In genomic region chr20:19335916-19336315, GRCh38 we compare ENCODE assay signal across 26 cellular contexts.
DNase-seq lines count a peak whose midpoint lies in the region; ATAC-seq, FAIRE-seq and TF ChIP-seq lines count a peak whose summit lies in the region.
"Had no signal": no experiment of that assay in that cellular context is flagged by ENCODE, and none has a peak within 500 bp of the region (broad histone marks: within the 10 kb centered on the region; RNA-seq: fewer than 3 reads in every experiment).

No MANE protein-coding gene starts in this region.

- H3K4me1 Mint-ChIP-seq in activated naive CD8-positive, alpha-beta T cell treated with anti-CD3 and anti-CD28 coated beads for 36 hours = no peaks in the 10 kb centered on the region
- no peaks in the 10 kb centered on the region for H3K4me1 Mint-ChIP-seq in activated T-helper 1 cell treated with anti-CD3 and anti-CD28 coated beads, Interleukin-12 subunit alpha, Interleukin-12 subunit beta, Interleukin-2, Interleukin-4 antibody, amounts not matched to agents 30 ng/mL and 10 ng/mL and 1 ng/mL, durations not matched to agents 14 hours and 24 hours and 36 hours (ENCODE audit: low read depth)
- H3K4me1 Mint-ChIP-seq: CD8-positive, alpha-beta memory T cell had no signal

- no peaks in the 10 kb centered on the region for H3K36me3 Mint-ChIP-seq in activated naive CD8-positive, alpha-beta T cell treated with anti-CD3 and anti-CD28 coated beads for 36 hours
- H3K36me3 Mint-ChIP-seq in activated T-helper 1 cell treated with anti-CD3 and anti-CD28 coated beads, Interleukin-12 subunit alpha, Interleukin-12 subunit beta, Interleukin-2, Interleukin-4 antibody, amounts not matched to agents 30 ng/mL and 10 ng/mL and 1 ng/mL, durations not matched to agents 14 hours and 24 hours and 36 hours (ENCODE audit: low read depth) = no peaks in the 10 kb centered on the region
- H3K36me3 Mint-ChIP-seq: CD14-positive monocyte; CD8-positive, alpha-beta memory T cell had no signal

- H3K9me3 Mint-ChIP-seq in activated naive CD8-positive, alpha-beta T cell treated with anti-CD3 and anti-CD28 coated beads for 36 hours = no peaks in the 10 kb centered on the region
- H3K9me3 Mint-ChIP-seq in activated T-helper 1 cell treated with anti-CD3 and anti-CD28 coated beads, Interleukin-12 subunit alpha, Interleukin-12 subunit beta, Interleukin-2, Interleukin-4 antibody, amounts not matched to agents 30 ng/mL and 10 ng/mL and 1 ng/mL, durations not matched to agents 14 hours and 24 hours and 36 hours = no peaks in the 10 kb centered on the region
- H3K9me3 Mint-ChIP-seq: CD14-positive monocyte; CD4-positive, alpha-beta T cell had no signal

- no peak overlapping the region for H3K27ac Mint-ChIP-seq in activated naive CD8-positive, alpha-beta T cell treated with anti-CD3 and anti-CD28 coated beads for 36 hours
- no peak overlapping the region for H3K27ac Mint-ChIP-seq in activated T-helper 1 cell treated with anti-CD3 and anti-CD28 coated beads, Interleukin-12 subunit alpha, Interleukin-12 subunit beta, Interleukin-2, Interleukin-4 antibody, amounts not matched to agents 30 ng/mL and 10 ng/mL and 1 ng/mL, durations not matched to agents 14 hours and 24 hours and 36 hours
- H3K27ac Mint-ChIP-seq: CD4-positive, alpha-beta T cell; CD8-positive, alpha-beta memory T cell; HFFc6 had no signal

- DNase-seq in bronchial epithelial cell (ENCODE audit: low read depth) = peak; percentile 55
- DNase-seq in foreskin keratinocyte = peak in 1 of 2 donors; percentile 44
- no peak for DNase-seq in activated naive CD8-positive, alpha-beta T cell treated with anti-CD3 and anti-CD28 coated beads for 36 hours
- no peak for DNase-seq in activated T-helper 1 cell treated with anti-CD3 and anti-CD28 coated beads, Interleukin-12 subunit alpha, Interleukin-12 subunit beta, Interleukin-2, Interleukin-4 antibody, amounts not matched to agents 30 ng/mL and 10 ng/mL and 1 ng/mL, durations not matched to agents 14 hours and 24 hours and 36 hours (ENCODE audit: low spot score)
- DNase-seq in dorsolateral prefrontal cortex = no peak
- no peak for DNase-seq in stimulated activated CD4-positive, alpha-beta T cell treated with anti-CD3 and anti-CD28 coated beads, Interleukin-2, amount 100 ng/mL, for 24 hours
- DNase-seq: 8988T; ACHN; BE2C; CD4-positive, alpha-beta T cell; CD8-positive, alpha-beta memory T cell; DMS 273 treated with DMSO at 0.1 percent for 48 hours; DMS53; DMS79 treated with DMSO at 0.1 percent for 48 hours; GF-D8; GOT3; HFFc6 had no signal

- 60 to 72% methylated on average over 2 of the region's 2 CpGs for WGBS in esophagus, 2 donors

- H3K27ac ChIP-seq in esophagus (ENCODE audit: low read depth in 2 of 2, low read length in 1 of 2) (peak overlapping the region; percentile 2 to 56), foreskin keratinocyte (no peak overlapping the region), dorsolateral prefrontal cortex (no peak overlapping the region)
- H3K27ac ChIP-seq: A549; BLaER1 treated with 17β-estradiol and CSF1 and Interleukin-3, amounts not matched to agents 10 nM and 100 nM had no signal

- FAIRE-seq in bronchial epithelial cell (lab: Jason Lieb, UNC) = no peak
- FAIRE-seq: A549, D721Med, GM12891, GM18507, H54 had no signal

- TF ChIP-seq CTCF in bronchial epithelial cell (IDR thresholded peaks at IDR 0.05; ENCODE audit: insufficient read depth, low read length, severe bottlenecking) (no peak), foreskin keratinocyte (conservative IDR thresholded peaks at IDR 0.05) (no peak), dorsolateral prefrontal cortex (IDR thresholded peaks at IDR 0.05 in 54 of 56, conservative IDR thresholded peaks at IDR 0.05 in 2 of 56; ENCODE audit: low read depth in 1 of 56, partially characterized antibody in 56 of 56) (no peak)

- intact Hi-C loops in activated T-helper 1 cell treated with anti-CD3 and anti-CD28 coated beads, Interleukin-12 subunit alpha, Interleukin-12 subunit beta, Interleukin-2, Interleukin-4 antibody, amounts not matched to agents 30 ng/mL and 10 ng/mL and 1 ng/mL, durations not matched to agents 14 hours and 24 hours and 36 hours (cut with micrococcal nuclease) = no loop called here
- intact Hi-C loops in dorsolateral prefrontal cortex (cut with DNase I) = no loop called here

- H3K4me1 ChIP-seq in esophagus (ENCODE audit: control insufficient read depth in 2 of 2, insufficient read depth in 2 of 2, low read length in 1 of 2) (peaks cover 0 to 2% of the 10 kb centered on the region in 2 donors), foreskin keratinocyte (no peaks in the 10 kb centered on the region)
- H3K4me1 ChIP-seq: A549; BE2C; BLaER1 treated with 17β-estradiol and CSF1 and Interleukin-3, amounts not matched to agents 10 nM and 100 nM; HAP-1 had no signal

- no peak overlapping the region for H3K4me3 ChIP-seq in bronchial epithelial cell (ENCODE audit: low read depth, low read length)
- H3K4me3 ChIP-seq in esophagus (ENCODE audit: low read depth in 1 of 2, low read length in 2 of 2) = no peak overlapping the region
- no peak overlapping the region for H3K4me3 ChIP-seq in dorsolateral prefrontal cortex
- H3K4me3 ChIP-seq: A549; BLaER1 treated with 17β-estradiol and CSF1 and Interleukin-3, amounts not matched to agents 10 nM and 100 nM; HAP-1 had no signal

- H3K9me3 ChIP-seq in esophagus (ENCODE audit: control insufficient read depth in 2 of 2, insufficient read depth in 1 of 2, low read depth in 1 of 2, low read length in 1 of 2) = peaks cover 0 to 2% of the 10 kb centered on the region in 2 donors
- H3K9me3 ChIP-seq: A549; BE2C; BLaER1 treated with 17β-estradiol and CSF1 and Interleukin-3, amounts not matched to agents 10 nM and 100 nM; HAP-1 had no signal

- no peaks in the 10 kb centered on the region for H3K27me3 ChIP-seq in bronchial epithelial cell (ENCODE audit: control insufficient read depth, insufficient read depth, low read length)
- H3K27me3 ChIP-seq in esophagus (ENCODE audit: control insufficient read depth in 1 of 2, insufficient read depth in 2 of 2, low read length in 2 of 2) = no peaks in the 10 kb centered on the region
- H3K27me3 ChIP-seq in foreskin keratinocyte = no peaks in the 10 kb centered on the region
- peaks cover 0 to 10% (median 0%) of the 10 kb centered on the region in 45 donors for H3K27me3 ChIP-seq in dorsolateral prefrontal cortex
- H3K27me3 ChIP-seq: BE2C had no signal

- ATAC-seq in foreskin keratinocyte = peak; percentile 72
- ATAC-seq: A549 had no signal

- H3K27me3 Mint-ChIP-seq in activated naive CD8-positive, alpha-beta T cell treated with anti-CD3 and anti-CD28 coated beads for 36 hours = no peaks in the 10 kb centered on the region
- H3K27me3 Mint-ChIP-seq in activated T-helper 1 cell treated with anti-CD3 and anti-CD28 coated beads, Interleukin-12 subunit alpha, Interleukin-12 subunit beta, Interleukin-2, Interleukin-4 antibody, amounts not matched to agents 30 ng/mL and 10 ng/mL and 1 ng/mL, durations not matched to agents 14 hours and 24 hours and 36 hours (ENCODE audit: insufficient read depth) = no peaks in the 10 kb centered on the region

- H3K36me3 ChIP-seq in bronchial epithelial cell (ENCODE audit: control insufficient read depth, insufficient read depth, low read length) = no peaks in the 10 kb centered on the region
- no peaks in the 10 kb centered on the region for H3K36me3 ChIP-seq in esophagus (ENCODE audit: control insufficient read depth in 2 of 2, insufficient read depth in 2 of 2, low read length in 1 of 2)
- H3K36me3 ChIP-seq: BE2C; BLaER1 treated with 17β-estradiol and CSF1 and Interleukin-3, amounts not matched to agents 10 nM and 100 nM; HAP-1 had no signal

- no peak overlapping the region for H3K4me3 Mint-ChIP-seq in activated naive CD8-positive, alpha-beta T cell treated with anti-CD3 and anti-CD28 coated beads for 36 hours
- H3K4me3 Mint-ChIP-seq in activated T-helper 1 cell treated with anti-CD3 and anti-CD28 coated beads, Interleukin-12 subunit alpha, Interleukin-12 subunit beta, Interleukin-2, Interleukin-4 antibody, amounts not matched to agents 30 ng/mL and 10 ng/mL and 1 ng/mL, durations not matched to agents 14 hours and 24 hours and 36 hours = no peak overlapping the region
- H3K4me3 Mint-ChIP-seq: CD14-positive monocyte; CD4-positive, alpha-beta T cell; CD8-positive, alpha-beta memory T cell; HFFc6 had no signal

Comparison
In these comparisons a context has a peak if more than half of its experiments do, and no peak if none do; other contexts are left out.
1. H3K27ac ChIP-seq: peak in esophagus (2 of 2); none in foreskin keratinocyte (single experiment) and dorsolateral prefrontal cortex (0 of 59).